15 cellular contexts compared by ENCODE assay signal in the genomic region with DNA sequence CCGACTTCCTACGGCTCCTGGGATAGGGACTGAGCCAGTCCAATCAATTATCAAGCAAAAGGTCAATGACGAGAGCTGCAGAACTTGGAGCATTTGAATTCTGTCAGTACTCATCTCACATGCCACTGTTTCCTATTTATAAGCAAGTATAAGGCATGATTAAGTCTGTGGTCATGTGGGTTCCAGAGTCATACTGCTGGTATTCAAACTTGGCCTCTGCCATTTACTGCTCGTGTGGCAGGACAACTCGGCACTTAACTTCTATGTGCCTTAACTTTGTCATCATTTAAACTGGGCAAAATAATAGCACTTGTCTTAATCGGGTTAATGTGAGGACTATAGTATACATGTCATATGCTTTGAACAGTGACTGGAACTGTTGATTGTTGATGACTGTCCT. TPM values are rescaled to one million over a fixed set of nuclear protein-coding genes. Genes with fewer than 3 reads are reported as not detected.
DNase-seq lines count a peak whose midpoint lies in the region; ATAC-seq and TF ChIP-seq lines count a peak whose summit lies in the region.
"Had no signal": no experiment of that assay in that cellular context is flagged by ENCODE, and none has a peak within 500 bp of the region (broad histone marks: within the 10 kb centered on the region; RNA-seq: fewer than 3 reads in every experiment).

No MANE protein-coding gene starts in this region.

- no peak overlapping the region for H3K27ac ChIP-seq in caudate nucleus (ENCODE audit: low read depth, low read length)

- DNase-seq in A172 (ENCODE audit: low spot score) (peak; percentile 52), HCEC 1CT (peak; percentile 92), T1000 (lab: John Stamatoyannopoulos, UW) (peak; percentile 9), fibroblast of the aortic adventitia (ENCODE audit: low read depth) (peak; percentile 57), mesenteric fat pad (ENCODE audit: low spot score) (no peak), NCI-H524 (lab: John Stamatoyannopoulos, UW) (no peak), caudate nucleus (lab: John Stamatoyannopoulos, UW) (no peak)
- DNase-seq: activated CD4-positive, alpha-beta memory T cell treated with anti-CD3 and anti-CD28 coated beads for 36 hours; activated gamma-delta T cell treated with Interleukin-2 at 50 U/mL for 16 hours; DND-41; glutamatergic neuron; NCI-H2081 had no signal

- TF ChIP-seq CTCF in fibroblast of the aortic adventitia (IDR thresholded peaks at IDR 0.05; ENCODE audit: insufficient read depth, low read length) = no peak

- no peak for ATAC-seq in HG02970 (IDR thresholded peaks at IDR 0.05; ENCODE audit: low FRiP score, unreplicated experiment)
- ATAC-seq: left lobe of liver had no signal

- no peak overlapping the region for H3K4me3 ChIP-seq in fibroblast of the aortic adventitia (ENCODE audit: low read depth, low read length)

RNA-seq across cellular contexts. Expression of gene TNFSF18, which starts 44.9 kb away (rescaled TPM):
- 0.12 and 0.24 TPM in 2 replicates for total RNA-seq in A172 (2014; rRNA removed; shearing (Covaris generic))
- total RNA-seq in fibroblast of the aortic adventitia (ENCODE audit: low replicate concordance) (0.09 and 0.65 TPM in 2 replicates), mesenteric fat pad (not detected)
- total RNA-seq: A673; activated CD4-positive, alpha-beta memory T cell treated with anti-CD3 and anti-CD28 coated beads for 36 hours had no signal

Comparison
In these comparisons a context has a peak if more than half of its experiments do, and no peak if none do; other contexts are left out.
1. DNase-seq: peak in A172 (single experiment), HCEC 1CT (single experiment), T1000 (single experiment) and fibroblast of the aortic adventitia (single experiment); none in mesenteric fat pad (single experiment), NCI-H524 (0 of 2) and caudate nucleus (0 of 61).